Comparison of ENCODE assay signal across 22 cellular contexts in genomic region chr17:67165201-67165600, GRCh38.
DNase-seq lines count a peak whose midpoint lies in the region; ATAC-seq, FAIRE-seq and TF ChIP-seq lines count a peak whose summit lies in the region.
"Had no signal": no experiment of that assay in that cellular context is flagged by ENCODE, and none has a peak within 500 bp of the region (broad histone marks: within the 10 kb centered on the region; RNA-seq: fewer than 3 reads in every experiment).

No MANE protein-coding gene starts in this region.

- H3K4me1 Mint-ChIP-seq in MCF 10A (ENCODE audit: insufficient read depth, unreplicated experiment): peaks cover 14% of the 10 kb centered on the region
- H3K4me1 Mint-ChIP-seq in stimulated activated effector memory CD8-positive, alpha-beta T cell treated with anti-CD3 and anti-CD28 coated beads, Interleukin-12 subunit alpha, Interleukin-12 subunit beta, amount 100 ng/mL, for 72 hours: no peaks in the 10 kb centered on the region
- peaks cover 0 to 4% (median 1%) of the 10 kb centered on the region in 4 donors for H3K4me1 Mint-ChIP-seq in naive thymus-derived CD8-positive, alpha-beta T cell
- H3K4me1 Mint-ChIP-seq: mesothelial cell of epicardium; stimulated activated naive B cell treated with anti-CD40 and anti-IgM and Interleukin-4, amounts not matched to agents 10 μg/mL and 1 μg/mL and 100 μg/mL, for 72 hours had no signal

- TF ChIP-seq CTCF in MCF 10A (IDR thresholded peaks at IDR 0.05; ENCODE audit: unreplicated experiment): no peak
- no peak for TF ChIP-seq CTCF in mammary epithelial cell (conservative IDR thresholded peaks at IDR 0.05 in 1 of 2, IDR thresholded peaks at IDR 0.05 in 1 of 2; ENCODE audit: extremely low read depth in 1 of 2, insufficient read depth in 1 of 2, low read depth in 1 of 2, low read length in 2 of 2)
- no peak for TF ChIP-seq CTCF in HepG2 (CRISPR knock-in tag; IDR thresholded peaks at IDR 0.05)
- no peak for TF ChIP-seq CTCF in tibial nerve (IDR thresholded peaks at IDR 0.05)

- intact Hi-C loops in MCF 10A (cut with micrococcal nuclease): no loop called here
- intact Hi-C loops in mammary epithelial cell (cut with micrococcal nuclease): no loop called here
- intact Hi-C loops in HepG2 (cut with micrococcal nuclease; ENCODE audit: unreplicated experiment): no loop called here

- POLR2A ChIA-PET in MCF 10A (lab: Yijun Ruan, JAX) (interaction anchor here (0.7 kb wide), 1 partner anchor 9 kb away, joined by 5 read pairs; no protein-coding TSS in a partner anchor), HepG2 (lab: Yijun Ruan, JAX) (no interaction called here)
- POLR2A ChIA-PET in naive thymus-derived CD8-positive, alpha-beta T cell (lab: Charles Lee): no interaction called here

- H3K4me3 ChIP-seq in mammary epithelial cell (replicated peaks in 1 of 3; ENCODE audit: insufficient read depth in 1 of 3, low read depth in 2 of 3, low read length in 3 of 3) (no peak overlapping the region), HepG2 (replicated peaks in 1 of 3; ENCODE audit: insufficient read depth in 1 of 3, low read depth in 2 of 3, low read length in 3 of 3) (no peak overlapping the region), tibial nerve (no peak overlapping the region)
- H3K4me3 ChIP-seq: smooth muscle cell had no signal

- H3K79me2 ChIP-seq in mammary epithelial cell (ENCODE audit: insufficient read depth, low read length) (no peaks in the 10 kb centered on the region), HepG2 (ENCODE audit: insufficient read depth, low read length) (no peaks in the 10 kb centered on the region)

- H4K20me1 ChIP-seq in mammary epithelial cell (ENCODE audit: insufficient read depth, low read length) (no peaks in the 10 kb centered on the region), HepG2 (ENCODE audit: insufficient read depth, low read length) (peaks cover 6% of the 10 kb centered on the region; the same call in 1 of the 2 replicates)

- H3K27me3 Mint-ChIP-seq in MCF 10A (ENCODE audit: insufficient read depth, unreplicated experiment): no peaks in the 10 kb centered on the region
- no peaks in the 10 kb centered on the region for H3K27me3 Mint-ChIP-seq in naive thymus-derived CD8-positive, alpha-beta T cell
- H3K27me3 Mint-ChIP-seq: stimulated activated naive B cell treated with anti-CD40 and anti-IgM and Interleukin-4, amounts not matched to agents 10 μg/mL and 1 μg/mL and 100 μg/mL, for 72 hours had no signal

- in situ Hi-C loops in mammary epithelial cell (cut with MboI; ENCODE audit: low sequenced_read_pairs in 2 of 2) (no loop called here), HepG2 (cut with HindIII; ENCODE audit: extremely low pct_ligation_motif_present, low pct_unique_long_range_greater_than_20kb) (no loop called here)

- no peak for DNase-seq in MCF 10A (ENCODE audit: unreplicated experiment)
- no peak for DNase-seq in mammary epithelial cell
- DNase-seq in HepG2 (ENCODE audit: low spot score): no peak
- DNase-seq in tibial nerve (ENCODE audit: low spot score in 2 of 2): peak; percentile 18 to 31
- no peak for DNase-seq in stimulated activated naive CD4-positive, alpha-beta T cell treated with Interleukin-2 at 50 U/mL for 16 hours (lab: John Stamatoyannopoulos, UW)
- no peak for DNase-seq in stimulated activated effector memory CD8-positive, alpha-beta T cell treated with anti-CD3 and anti-CD28 coated beads, Interleukin-12 subunit alpha, Interleukin-12 subunit beta, amount 100 ng/mL, for 72 hours (ENCODE audit: low spot score in 2 of 2)
- no peak for DNase-seq in naive thymus-derived CD8-positive, alpha-beta T cell
- DNase-seq: activated CD4-positive, CD25-positive, alpha-beta regulatory T cell; C1 segment of cervical spinal cord; DMS153; immature natural killer cell; NCI-H1092; NCI-H774; stimulated activated naive B cell treated with anti-CD40 and anti-IgM and Interleukin-4, amounts not matched to agents 10 μg/mL and 1 μg/mL and 100 μg/mL, for 72 hours; T-helper 2 cell had no signal

- peaks cover 77% of the 10 kb centered on the region for H3K36me3 Mint-ChIP-seq in MCF 10A (ENCODE audit: insufficient read depth, unreplicated experiment)
- H3K36me3 Mint-ChIP-seq in stimulated activated effector memory CD8-positive, alpha-beta T cell treated with anti-CD3 and anti-CD28 coated beads, Interleukin-12 subunit alpha, Interleukin-12 subunit beta, amount 100 ng/mL, for 72 hours: peaks cover 100% of the 10 kb centered on the region
- peaks cover 11 to 86% (median 35%) of the 10 kb centered on the region in 3 donors for H3K36me3 Mint-ChIP-seq in naive thymus-derived CD8-positive, alpha-beta T cell

- no peak overlapping the region for H3K9ac ChIP-seq in mammary epithelial cell (ENCODE audit: insufficient read depth, low read length)
- no peak overlapping the region for H3K9ac ChIP-seq in HepG2 (ENCODE audit: insufficient read depth, low read depth, low read length)

- H3K36me3 ChIP-seq in mammary epithelial cell (ENCODE audit: insufficient read depth, low read length) (peaks cover 17% of the 10 kb centered on the region), HepG2 (replicated peaks in 1 of 2; ENCODE audit: control insufficient read depth in 1 of 2, insufficient read depth in 2 of 2, low read length in 2 of 2) (peaks cover 23 to 73% of the 10 kb centered on the region in 2 experiments), tibial nerve (peaks cover 0 to 79% (median 7%) of the 10 kb centered on the region in 3 donors)

- TF ChIP-seq POLR2A in HepG2 (IDR thresholded peaks at IDR 0.05; ENCODE audit: insufficient read depth in 1 of 2, low read depth in 2 of 2, low read length in 2 of 2): no peak
- TF ChIP-seq POLR2A in tibial nerve (IDR thresholded peaks at IDR 0.05): no peak

- H3K4me1 ChIP-seq in mammary epithelial cell (ENCODE audit: insufficient read depth, low read length): no peaks in the 10 kb centered on the region
- no peaks in the 10 kb centered on the region for H3K4me1 ChIP-seq in HepG2 (ENCODE audit: insufficient read depth, low read length)
- no peaks in the 10 kb centered on the region for H3K4me1 ChIP-seq in tibial nerve

- H3K4me3 Mint-ChIP-seq in MCF 10A (ENCODE audit: unreplicated experiment): no peak overlapping the region
- H3K4me3 Mint-ChIP-seq in stimulated activated effector memory CD8-positive, alpha-beta T cell treated with anti-CD3 and anti-CD28 coated beads, Interleukin-12 subunit alpha, Interleukin-12 subunit beta, amount 100 ng/mL, for 72 hours: no peak overlapping the region
- H3K4me3 Mint-ChIP-seq in naive thymus-derived CD8-positive, alpha-beta T cell: no peak overlapping the region
- H3K4me3 Mint-ChIP-seq: immature natural killer cell; mesothelial cell of epicardium; stimulated activated naive B cell treated with anti-CD40 and anti-IgM and Interleukin-4, amounts not matched to agents 10 μg/mL and 1 μg/mL and 100 μg/mL, for 72 hours had no signal

- no TSS peak for BruUV-seq in MCF 10A (replicated peaks; lab: Mats Ljungman, UMichigan)
- no TSS peak for BruUV-seq in mammary epithelial cell (replicated peaks; lab: Mats Ljungman, UMichigan)
- BruUV-seq in HepG2 (replicated peaks; lab: Mats Ljungman, UMichigan): no TSS peak

- H2AFZ ChIP-seq in mammary epithelial cell (ENCODE audit: low read depth, low read length) (no peak overlapping the region), HepG2 (ENCODE audit: low read length) (no peak overlapping the region)

- dilution Hi-C loops in mammary epithelial cell (cut with HindIII; ENCODE audit: low sequenced_read_pairs): no loop called here

- TF ChIP-seq RAD21 in HepG2 (CRISPR knock-in tag; IDR thresholded peaks at IDR 0.05): no peak

- CTCF ChIA-PET in MCF 10A (lab: Yijun Ruan, JAX): interaction anchor here (0.6 kb wide), 1 partner anchor 9 kb away, joined by 3 read pairs; no protein-coding TSS in a partner anchor
- CTCF ChIA-PET in mammary epithelial cell (lab: Charles Lee; ENCODE audit: low non-redundant PET): interaction anchor here (0.6 kb wide), 1 partner anchor 88 kb away, joined by 3 read pairs; no protein-coding TSS in a partner anchor
- CTCF ChIA-PET in HepG2 (lab: Yijun Ruan, JAX; ENCODE audit: low intra/inter-chr PET ratio, low total read pairs): no interaction called here

- no peaks in the 10 kb centered on the region for H3K9me3 ChIP-seq in mammary epithelial cell (replicated peaks; ENCODE audit: insufficient read depth, low read length)
- no peaks in the 10 kb centered on the region for H3K9me3 ChIP-seq in HepG2 (ENCODE audit: low read length)
- no peaks in the 10 kb centered on the region for H3K9me3 ChIP-seq in tibial nerve

- no peak for ATAC-seq in HepG2
- no peak for ATAC-seq in stimulated activated effector memory CD8-positive, alpha-beta T cell treated with anti-CD3 and anti-CD28 coated beads, Interleukin-12 subunit alpha, Interleukin-12 subunit beta, amount 100 ng/mL, for 72 hours
- ATAC-seq in naive thymus-derived CD8-positive, alpha-beta T cell: no peak
- ATAC-seq: HCT116; stimulated activated naive B cell treated with anti-CD40 and anti-IgM and Interleukin-4, amounts not matched to agents 10 μg/mL and 1 μg/mL and 100 μg/mL, for 72 hours had no signal

- H3K27me3 ChIP-seq in mammary epithelial cell (ENCODE audit: insufficient read depth, low read length) (no peaks in the 10 kb centered on the region), HepG2 (ENCODE audit: control insufficient read depth in 1 of 2, insufficient read depth in 2 of 2, low read length in 2 of 2) (no peaks in the 10 kb centered on the region), tibial nerve (no peaks in the 10 kb centered on the region)

- 94% methylated on average over 6 of the region's 6 CpGs for WGBS in mammary epithelial cell (ENCODE audit: low coverage, missing lambda C conversion rate)
- 98% methylated on average over 6 of the region's 6 CpGs for WGBS in HepG2 (ENCODE audit: low lambda C conversion rate)
- 67 to 73% methylated on average over 6 of the region's 6 CpGs for WGBS in tibial nerve, 2 donors

- no peaks in the 10 kb centered on the region for H3K9me3 Mint-ChIP-seq in MCF 10A (ENCODE audit: unreplicated experiment)
- no peaks in the 10 kb centered on the region for H3K9me3 Mint-ChIP-seq in stimulated activated effector memory CD8-positive, alpha-beta T cell treated with anti-CD3 and anti-CD28 coated beads, Interleukin-12 subunit alpha, Interleukin-12 subunit beta, amount 100 ng/mL, for 72 hours
- no peaks in the 10 kb centered on the region for H3K9me3 Mint-ChIP-seq in naive thymus-derived CD8-positive, alpha-beta T cell
- H3K9me3 Mint-ChIP-seq: immature natural killer cell; mesothelial cell of epicardium; stimulated activated naive B cell treated with anti-CD40 and anti-IgM and Interleukin-4, amounts not matched to agents 10 μg/mL and 1 μg/mL and 100 μg/mL, for 72 hours had no signal

- FAIRE-seq in HepG2 (lab: Jason Lieb, UNC): no peak
- FAIRE-seq: frontal cortex, RCC 7860 had no signal

- TF ChIP-seq EP300 in HepG2 (IDR thresholded peaks at IDR 0.05; ENCODE audit: low read depth in 2 of 2, low read length in 2 of 2): no peak
- TF ChIP-seq EP300 in HepG2 (CRISPR knock-in tag; IDR thresholded peaks at IDR 0.05; ENCODE audit: borderline replicate concordance): no peak
- peak in 1 of 2 donors; percentile 43 for TF ChIP-seq EP300 in tibial nerve (IDR thresholded peaks at IDR 0.05)

- no peak overlapping the region for H3K4me2 ChIP-seq in mammary epithelial cell (ENCODE audit: insufficient read depth, low read depth, low read length)
- H3K4me2 ChIP-seq in HepG2 (ENCODE audit: low read depth, low read length): no peak overlapping the region
- H3K4me2 ChIP-seq: smooth muscle cell had no signal

- H3K27ac Mint-ChIP-seq in MCF 10A (ENCODE audit: low read depth, unreplicated experiment): peak overlapping the region; percentile 13
- no peak overlapping the region for H3K27ac Mint-ChIP-seq in stimulated activated effector memory CD8-positive, alpha-beta T cell treated with anti-CD3 and anti-CD28 coated beads, Interleukin-12 subunit alpha, Interleukin-12 subunit beta, amount 100 ng/mL, for 72 hours
- peak overlapping the region in 2 of 10 donors; percentile 14 to 17 for H3K27ac Mint-ChIP-seq in naive thymus-derived CD8-positive, alpha-beta T cell
- H3K27ac Mint-ChIP-seq: mesothelial cell of epicardium; stimulated activated naive B cell treated with anti-CD40 and anti-IgM and Interleukin-4, amounts not matched to agents 10 μg/mL and 1 μg/mL and 100 μg/mL, for 72 hours had no signal

- no peak overlapping the region for H3K27ac ChIP-seq in mammary epithelial cell (ENCODE audit: insufficient read depth, low read depth, low read length)
- H3K27ac ChIP-seq in cingulate gyrus (ENCODE audit: low read depth, low read length): peak overlapping the region; percentile 42
- H3K27ac ChIP-seq in HepG2 (ENCODE audit: extremely low read length, insufficient read depth, low read length): no peak overlapping the region
- peak overlapping the region in 1 of 4 donors; percentile 31 for H3K27ac ChIP-seq in tibial nerve
- H3K27ac ChIP-seq: 22Rv1 had no signal

Comparison
In these comparisons a context has a peak if more than half of its experiments do, and no peak if none do; other contexts are left out.
1. DNase-seq: peak in tibial nerve (2 of 2); none in MCF 10A (single experiment), mammary epithelial cell (single experiment), HepG2 (single experiment), stimulated activated naive CD4-positive, alpha-beta T cell treated with Interleukin-2 at 50 U/mL for 16 hours (single experiment), stimulated activated effector memory CD8-positive, alpha-beta T cell treated with anti-CD3 and anti-CD28 coated beads, Interleukin-12 subunit alpha, Interleukin-12 subunit beta, amount 100 ng/mL, for 72 hours (0 of 2) and naive thymus-derived CD8-positive, alpha-beta T cell (0 of 10).